ENCODE assay signal across 16 cellular contexts in the genomic region with DNA sequence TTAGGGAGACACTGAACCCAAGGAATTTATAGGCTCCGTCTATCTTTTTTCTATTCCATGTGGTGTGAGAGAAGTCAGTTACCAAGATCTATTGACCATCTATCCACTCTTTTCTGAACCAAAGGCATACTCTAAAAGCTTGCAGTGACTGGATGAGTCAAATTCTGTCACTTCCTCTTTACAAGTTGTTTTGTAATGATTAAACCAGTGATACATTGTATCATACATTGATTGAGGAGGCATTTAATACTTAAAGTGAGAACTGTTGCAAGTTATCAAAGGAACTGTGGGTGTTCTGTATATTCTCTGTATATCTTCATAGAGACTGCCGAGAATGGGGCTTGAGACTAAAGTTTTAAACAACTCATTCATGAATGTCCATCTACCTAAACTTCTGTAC.
DNase-seq lines count a peak whose midpoint lies in the region; ATAC-seq, FAIRE-seq and TF ChIP-seq lines count a peak whose summit lies in the region.
"Had no signal": no experiment of that assay in that cellular context is flagged by ENCODE, and none has a peak within 500 bp of the region (broad histone marks: within the 10 kb centered on the region; RNA-seq: fewer than 3 reads in every experiment).

No MANE protein-coding gene starts in this region.

- DNase-seq in ACHN (peak; percentile 73), NB4 (ENCODE audit: low read depth) (peak; percentile 49), endothelial cell of umbilical vein (ENCODE audit: low read depth, low spot score) (peak; percentile 36), Karpas-422 (no peak), mucosa of descending colon (no peak), NCI-H1092 treated with DMSO at 0.1 percent for 48 hours (lab: John Stamatoyannopoulos, UW) (no peak)
- DNase-seq: activated CD4-positive, alpha-beta memory T cell treated with anti-CD3 and anti-CD28 coated beads for 36 hours; activated effector memory CD4-positive, alpha-beta T cell treated with Interleukin-2 at 50 U/mL for 16 hours; BE2C; left cardiac atrium; MM.1S; NCI-H2227 treated with DMSO at 0.1 percent for 48 hours; uterus had no signal

- H3K36me3 ChIP-seq in endothelial cell of umbilical vein (ENCODE audit: control insufficient read depth in 2 of 2, extremely low read depth in 1 of 2, insufficient read depth in 2 of 2, low read length in 2 of 2) (no peaks in the 10 kb centered on the region), Karpas-422 (ENCODE audit: insufficient read depth, low read length) (no peaks in the 10 kb centered on the region), mucosa of descending colon (ENCODE audit: low read depth) (no peaks in the 10 kb centered on the region)
- H3K36me3 ChIP-seq: BE2C, uterus had no signal

- ATAC-seq in GM18511 (IDR thresholded peaks at IDR 0.05; ENCODE audit: unreplicated experiment) (peak; percentile 71), GM18498 (IDR thresholded peaks at IDR 0.05; ENCODE audit: unreplicated experiment) (no peak), mucosa of descending colon (no peak)
- ATAC-seq: left cardiac atrium had no signal

- H3K4me1 ChIP-seq in endothelial cell of umbilical vein (ENCODE audit: control insufficient read depth, extremely low read depth, insufficient read depth, low read length) = peaks cover 55% of the 10 kb centered on the region
- H3K4me1 ChIP-seq in Karpas-422 (ENCODE audit: low read length) = no peaks in the 10 kb centered on the region
- no peaks in the 10 kb centered on the region for H3K4me1 ChIP-seq in mucosa of descending colon (ENCODE audit: low read depth)
- H3K4me1 ChIP-seq: uterus had no signal

- H3K27me3 ChIP-seq in endothelial cell of umbilical vein (ENCODE audit: control insufficient read depth in 2 of 2, insufficient read depth in 2 of 2, low read length in 2 of 2) (no peaks in the 10 kb centered on the region), Karpas-422 (ENCODE audit: low read length) (no peaks in the 10 kb centered on the region)
- H3K27me3 ChIP-seq: BE2C, uterus had no signal

- CTCF ChIA-PET in endothelial cell of umbilical vein (lab: Charles Lee) = no interaction called here

- H3K4me2 ChIP-seq in endothelial cell of umbilical vein (ENCODE audit: insufficient read depth, low read length) (peak overlapping the region; percentile 19), Karpas-422 (ENCODE audit: low read depth, low read length, poor library complexity, severe bottlenecking) (no peak overlapping the region)

- no peak for TF ChIP-seq CTCF in NB4 (IDR thresholded peaks at IDR 0.05; ENCODE audit: low read depth, low read length)
- TF ChIP-seq CTCF in endothelial cell of umbilical vein (IDR thresholded peaks at IDR 0.05; ENCODE audit: extremely low read depth in 1 of 2, insufficient read depth in 1 of 2, low read depth in 1 of 2, low read length in 2 of 2) = no peak
- no peak for TF ChIP-seq CTCF in mucosa of descending colon (IDR thresholded peaks at IDR 0.05)

- H3K9me1 ChIP-seq in endothelial cell of umbilical vein (replicated peaks; ENCODE audit: control insufficient read depth, extremely low read depth, insufficient read depth, low read length) = no peaks in the 10 kb centered on the region

- peak overlapping the region; percentile 70 for H3K27ac ChIP-seq in endothelial cell of umbilical vein (ENCODE audit: insufficient read depth, low read depth, low read length)
- H3K27ac ChIP-seq in Karpas-422 (ENCODE audit: low read length) = no peak overlapping the region
- H3K27ac ChIP-seq: uterus had no signal

- H3K9me3 ChIP-seq in endothelial cell of umbilical vein (replicated peaks; ENCODE audit: control insufficient read depth, insufficient read depth, low read length) (no peaks in the 10 kb centered on the region), Karpas-422 (ENCODE audit: low read length) (no peaks in the 10 kb centered on the region), mucosa of descending colon (no peaks in the 10 kb centered on the region)
- H3K9me3 ChIP-seq: BE2C, uterus had no signal

- H3K9ac ChIP-seq in endothelial cell of umbilical vein (replicated peaks; ENCODE audit: extremely low read depth, insufficient read depth, low read length) = no peak overlapping the region
- H3K9ac ChIP-seq in Karpas-422 (ENCODE audit: low read length) = no peak overlapping the region

- TF ChIP-seq POLR2A in NB4 (IDR thresholded peaks at IDR 0.05; ENCODE audit: extremely low read depth, insufficient read length) (no peak), endothelial cell of umbilical vein (IDR thresholded peaks at IDR 0.05; ENCODE audit: low read depth, low read length) (no peak)

- H4K20me1 ChIP-seq in endothelial cell of umbilical vein (replicated peaks; ENCODE audit: control insufficient read depth, extremely low read depth, insufficient read depth, low read length) = no peaks in the 10 kb centered on the region
- H4K20me1 ChIP-seq in Karpas-422 (ENCODE audit: insufficient read depth, low read depth, low read length) = peaks cover 8% of the 10 kb centered on the region; the same call in 1 of the 2 replicates

- intact Hi-C loops in endothelial cell of umbilical vein (cut with micrococcal nuclease) (no loop called here), mucosa of descending colon (cut with DNase I, micrococcal nuclease) (no loop called here)

- dilution Hi-C loops in endothelial cell of umbilical vein (cut with MboI; ENCODE audit: extremely low pct_ligation_motif_present, low sequenced_read_pairs) = no loop called here

- H2AFZ ChIP-seq in endothelial cell of umbilical vein (ENCODE audit: low read depth, low read length) = no peak overlapping the region
- no peak overlapping the region for H2AFZ ChIP-seq in Karpas-422 (ENCODE audit: low read length)

- no TSS peak for BruUV-seq in endothelial cell of umbilical vein (replicated peaks; lab: Mats Ljungman, UMichigan)

- POLR2A ChIA-PET in endothelial cell of umbilical vein (lab: Charles Lee) = no interaction called here

- no peak overlapping the region for H3K4me3 ChIP-seq in NB4 (ENCODE audit: low read depth, low read length)
- H3K4me3 ChIP-seq in endothelial cell of umbilical vein (replicated peaks in 1 of 3; ENCODE audit: insufficient read depth in 1 of 3, low read depth in 1 of 3, low read length in 3 of 3) = no peak overlapping the region
- H3K4me3 ChIP-seq in Karpas-422 (ENCODE audit: low read length) = no peak overlapping the region
- H3K4me3 ChIP-seq in mucosa of descending colon = no peak overlapping the region
- H3K4me3 ChIP-seq: uterus had no signal

- in situ Hi-C loops in ACHN (cut with HindIII; ENCODE audit: low pct_ligation_motif_present, low pct_unique_long_range_greater_than_20kb, low sequenced_read_pairs) = no loop called here

- H3K9me2 ChIP-seq in Karpas-422 (replicated peaks; ENCODE audit: insufficient read depth, low read length) = no peaks in the 10 kb centered on the region

- no peaks in the 10 kb centered on the region for H3K79me2 ChIP-seq in endothelial cell of umbilical vein (ENCODE audit: control insufficient read depth, insufficient read depth, low read length)
- H3K79me2 ChIP-seq in Karpas-422 (ENCODE audit: low read length) = no peaks in the 10 kb centered on the region

- FAIRE-seq in endothelial cell of umbilical vein (lab: Jason Lieb, UNC) = peak; percentile 64
- FAIRE-seq: endometrium had no signal

TF ChIP-seq in endothelial cell of umbilical vein, 7 proteins besides CTCF, POLR2A, EP300 and RAD21:
- TF ChIP-seq GATA2 (IDR thresholded peaks at IDR 0.05; ENCODE audit: insufficient read depth, insufficient read length, low read depth, low read length) (peak; percentile 45), JUN (IDR thresholded peaks at IDR 0.05; ENCODE audit: borderline replicate concordance, insufficient read depth, insufficient read length, low read depth) (peak; percentile 48), MYC (IDR thresholded peaks at IDR 0.05; ENCODE audit: low read depth, low read length) (no peak), FOS (IDR thresholded peaks at IDR 0.05; ENCODE audit: borderline replicate concordance, insufficient read depth, low read length) (peak; percentile 76)
- TF ChIP-seq, protein P1, sequence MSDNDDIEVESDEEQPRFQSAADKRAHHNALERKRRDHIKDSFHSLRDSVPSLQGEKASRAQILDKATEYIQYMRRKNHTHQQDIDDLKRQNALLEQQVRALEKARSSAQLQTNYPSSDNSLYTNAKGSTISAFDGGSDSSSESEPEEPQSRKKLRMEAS (IDR thresholded peaks at IDR 0.05; ENCODE audit: insufficient read depth, insufficient read length) = no peak

Comparison
In these comparisons a context has a peak if more than half of its experiments do, and no peak if none do; other contexts are left out.
1. DNase-seq: peak in ACHN (single experiment), NB4 (single experiment) and endothelial cell of umbilical vein (single experiment); none in Karpas-422 (single experiment), mucosa of descending colon (0 of 3) and NCI-H1092 treated with DMSO at 0.1 percent for 48 hours (single experiment).